22 cellular contexts compared by ENCODE assay signal in the genomic region with DNA sequence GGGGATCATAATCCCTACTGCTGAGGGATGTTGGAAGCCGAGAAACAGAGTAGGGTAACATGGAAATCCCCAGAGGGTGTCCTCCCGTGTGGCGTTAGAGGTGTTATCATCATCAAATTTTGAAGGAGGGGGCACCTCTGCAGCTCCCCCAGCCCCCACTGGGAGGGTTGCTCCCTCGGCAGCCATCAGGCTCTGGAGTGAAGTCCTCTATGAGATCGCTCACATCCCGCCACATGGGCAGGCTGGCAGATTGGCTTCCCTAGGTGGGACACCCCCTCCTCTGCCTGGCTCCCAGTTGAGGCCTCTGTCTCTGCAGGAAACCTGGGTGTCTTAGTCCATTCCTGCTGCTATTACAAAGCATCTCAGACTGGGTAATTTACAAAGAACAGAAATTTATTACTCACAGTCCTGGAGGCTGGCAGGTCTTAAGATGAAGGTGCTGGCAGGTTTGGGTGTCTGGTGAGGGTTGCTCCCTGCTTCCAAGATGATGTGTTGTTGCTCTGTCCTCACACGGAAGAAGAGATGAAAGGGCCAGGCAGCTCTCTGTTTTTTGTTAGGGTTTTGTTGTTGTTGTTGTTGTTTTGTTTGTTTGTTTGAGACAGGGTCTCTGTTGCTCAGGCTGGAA.
DNase-seq lines count a peak whose midpoint lies in the region; ATAC-seq and TF ChIP-seq lines count a peak whose summit lies in the region.
"Had no signal": no experiment of that assay in that cellular context is flagged by ENCODE, and none has a peak within 500 bp of the region (broad histone marks: within the 10 kb centered on the region; RNA-seq: fewer than 3 reads in every experiment).

No MANE protein-coding gene starts in this region.

- 86 to 94% methylated on average over 6 to 7 of the region's 7 CpGs for WGBS in endodermal cell (ENCODE audit: insufficient coverage in 1 of 2, insufficient read length in 1 of 2), 2 experiments
- 83 to 89% methylated on average over 1 of the region's 7 CpGs for WGBS in gastroesophageal sphincter (ENCODE audit: low coverage in 1 of 2), 2 donors

- H3K27ac ChIP-seq in BLaER1 = no peak overlapping the region; the same call in 1 of the 2 replicates
- no peak overlapping the region for H3K27ac ChIP-seq in HEK293 (ENCODE audit: extremely low read depth, low read depth, low read length)
- no peak overlapping the region for H3K27ac ChIP-seq in endodermal cell (ENCODE audit: low read depth, low read length)
- H3K27ac ChIP-seq in osteoblast (ENCODE audit: low read depth, low read length) = no peak overlapping the region
- no peak overlapping the region for H3K27ac ChIP-seq in gastroesophageal sphincter
- H3K27ac ChIP-seq: HL-60, SJSA1 had no signal

- ATAC-seq in gastroesophageal sphincter (no peak), GM18861 (IDR thresholded peaks at IDR 0.05; ENCODE audit: unreplicated experiment) (no peak), GM18520 (IDR thresholded peaks at IDR 0.05; ENCODE audit: unreplicated experiment) (no peak)
- ATAC-seq: HepG2, K562, Panc1 had no signal

- DNase-seq in endodermal cell = no peak
- DNase-seq in osteoblast (ENCODE audit: insufficient read length, low spot score, missing footprints) = peak; percentile 21
- DNase-seq: CD4-positive, CD25-positive, alpha-beta regulatory T cell; H7; MM.1S; NCI-H1048; NCI-H1417 treated with DMSO at 0.1 percent for 48 hours; NCI-H187; NCI-H446 treated with DMSO at 0.1 percent for 48 hours; NCI-H69; T-helper 1 cell had no signal

- no peak overlapping the region for H3K4me3 ChIP-seq in BLaER1
- no peak overlapping the region for H3K4me3 ChIP-seq in HEK293 (ENCODE audit: low read depth, low read length)
- no peak overlapping the region for H3K4me3 ChIP-seq in endodermal cell (ENCODE audit: low read length)
- H3K4me3 ChIP-seq in osteoblast (ENCODE audit: insufficient read depth, low read length) = no peak overlapping the region
- no peak overlapping the region for H3K4me3 ChIP-seq in gastroesophageal sphincter
- H3K4me3 ChIP-seq: K562, SJSA1 had no signal

- H3K4me3 Mint-ChIP-seq in endodermal cell = no peak overlapping the region
- H3K4me3 Mint-ChIP-seq: B cell; CD4-positive, CD25-positive, alpha-beta regulatory T cell had no signal

- H3K9me3 ChIP-seq in BLaER1 (no peaks in the 10 kb centered on the region), HEK293 (ENCODE audit: control insufficient read depth, insufficient read depth, low read depth, low read length) (no peaks in the 10 kb centered on the region), endodermal cell (ENCODE audit: control insufficient read depth, low read length) (no peaks in the 10 kb centered on the region), osteoblast (ENCODE audit: low read depth, low read length) (no peaks in the 10 kb centered on the region), gastroesophageal sphincter (no peaks in the 10 kb centered on the region)
- H3K9me3 ChIP-seq: SJSA1 had no signal

- no peak for TF ChIP-seq EP300 in gastroesophageal sphincter (IDR thresholded peaks at IDR 0.05)

- H3K36me3 Mint-ChIP-seq in endodermal cell (ENCODE audit: low read depth) = no peaks in the 10 kb centered on the region
- H3K36me3 Mint-ChIP-seq: CD4-positive, CD25-positive, alpha-beta regulatory T cell had no signal

- peaks cover 15% of the 10 kb centered on the region for H3K4me1 Mint-ChIP-seq in endodermal cell

- H3K9me3 Mint-ChIP-seq in endodermal cell = no peaks in the 10 kb centered on the region
- H3K9me3 Mint-ChIP-seq: CD4-positive, CD25-positive, alpha-beta regulatory T cell had no signal

- H3K36me3 ChIP-seq in BLaER1 (no peaks in the 10 kb centered on the region), HEK293 (ENCODE audit: control insufficient read depth in 2 of 2, insufficient read depth in 1 of 2, low read length in 2 of 2) (no peaks in the 10 kb centered on the region), endodermal cell (ENCODE audit: control insufficient read depth, insufficient read depth, low read length) (no peaks in the 10 kb centered on the region), osteoblast (ENCODE audit: insufficient read depth, low read length) (no peaks in the 10 kb centered on the region), gastroesophageal sphincter (no peaks in the 10 kb centered on the region)
- H3K36me3 ChIP-seq: SJSA1 had no signal

- H3K27me3 ChIP-seq in BLaER1 = no peaks in the 10 kb centered on the region
- H3K27me3 ChIP-seq in endodermal cell (ENCODE audit: control insufficient read depth, insufficient read depth, low read length, poor library complexity, severe bottlenecking) = no peaks in the 10 kb centered on the region
- H3K27me3 ChIP-seq in osteoblast (ENCODE audit: insufficient read depth, low read length) = no peaks in the 10 kb centered on the region
- H3K27me3 ChIP-seq in gastroesophageal sphincter = peaks cover 37% of the 10 kb centered on the region
- H3K27me3 ChIP-seq: SJSA1 had no signal

- no peak for TF ChIP-seq CTCF in HEK293 (tag by site-specific recombination; IDR thresholded peaks at IDR 0.05)
- no peak for TF ChIP-seq CTCF in endodermal cell (conservative IDR thresholded peaks at IDR 0.05)
- no peak for TF ChIP-seq CTCF in osteoblast (IDR thresholded peaks at IDR 0.05; ENCODE audit: extremely low read depth, low read depth, low read length)
- TF ChIP-seq CTCF in gastroesophageal sphincter (IDR thresholded peaks at IDR 0.05) = no peak

- POLR2A ChIA-PET in HEK293 (lab: Yijun Ruan, JAX) = no interaction called here

- H3K27ac Mint-ChIP-seq in endodermal cell = peak overlapping the region; percentile 35
- H3K27ac Mint-ChIP-seq: B cell; CD4-positive, CD25-positive, alpha-beta regulatory T cell had no signal

- H3K79me2 ChIP-seq in osteoblast (ENCODE audit: insufficient read depth, low read length) = no peaks in the 10 kb centered on the region

- no peak overlapping the region for H2AFZ ChIP-seq in osteoblast (ENCODE audit: low read length)

- H3K4me1 ChIP-seq in BLaER1 (peaks cover 75% of the 10 kb centered on the region), HEK293 (ENCODE audit: control insufficient read depth, insufficient read depth, low read length) (0 out of 2 replicates have a peak, but pooled peaks cover 5% of the 10 kb centered on the region), endodermal cell (ENCODE audit: control insufficient read depth, insufficient read depth, low read length) (peaks cover 4% of the 10 kb centered on the region), osteoblast (ENCODE audit: insufficient read depth, low read length) (peaks cover 7% of the 10 kb centered on the region), gastroesophageal sphincter (peaks cover 0 to 8% (median 0%) of the 10 kb centered on the region in 3 donors)
- H3K4me1 ChIP-seq: SJSA1 had no signal

- CTCF ChIA-PET in HEK293 (lab: Yijun Ruan, JAX) = no interaction called here

- H3K4me2 ChIP-seq in BLaER1 = peak overlapping the region; percentile 74
- no peak overlapping the region for H3K4me2 ChIP-seq in osteoblast (ENCODE audit: insufficient read depth, low read length)

- H3K27me3 Mint-ChIP-seq in endodermal cell (ENCODE audit: insufficient read depth) = no peaks in the 10 kb centered on the region

- H4K20me1 ChIP-seq in BLaER1 = no peaks in the 10 kb centered on the region
- H4K20me1 ChIP-seq in osteoblast (ENCODE audit: insufficient read depth, low read length) = no peaks in the 10 kb centered on the region

- no peak overlapping the region for H3K9ac ChIP-seq in BLaER1
- H3K9ac ChIP-seq in endodermal cell (ENCODE audit: extremely low read depth, low read length, poor library complexity, severe bottlenecking) = no peak overlapping the region

- no peak for TF ChIP-seq POLR2A in gastroesophageal sphincter (IDR thresholded peaks at IDR 0.05)

TF ChIP-seq in HEK293, 187 proteins besides CTCF, POLR2A, EP300 and RAD21:
- TF ChIP-seq ZNF558 (tag by site-specific recombination; IDR thresholded peaks at IDR 0.05) (no peak), ZIC2 (tag by site-specific recombination; IDR thresholded peaks at IDR 0.05) (peak; percentile 78), ZNF266 (tag by site-specific recombination; IDR thresholded peaks at IDR 0.05; ENCODE audit: low read depth) (peak; percentile 93), ZNF394 (tag by site-specific recombination; IDR thresholded peaks at IDR 0.05; ENCODE audit: borderline replicate concordance) (no peak)
